ENCODE assay signal across 8 cellular contexts in the genomic region with DNA sequence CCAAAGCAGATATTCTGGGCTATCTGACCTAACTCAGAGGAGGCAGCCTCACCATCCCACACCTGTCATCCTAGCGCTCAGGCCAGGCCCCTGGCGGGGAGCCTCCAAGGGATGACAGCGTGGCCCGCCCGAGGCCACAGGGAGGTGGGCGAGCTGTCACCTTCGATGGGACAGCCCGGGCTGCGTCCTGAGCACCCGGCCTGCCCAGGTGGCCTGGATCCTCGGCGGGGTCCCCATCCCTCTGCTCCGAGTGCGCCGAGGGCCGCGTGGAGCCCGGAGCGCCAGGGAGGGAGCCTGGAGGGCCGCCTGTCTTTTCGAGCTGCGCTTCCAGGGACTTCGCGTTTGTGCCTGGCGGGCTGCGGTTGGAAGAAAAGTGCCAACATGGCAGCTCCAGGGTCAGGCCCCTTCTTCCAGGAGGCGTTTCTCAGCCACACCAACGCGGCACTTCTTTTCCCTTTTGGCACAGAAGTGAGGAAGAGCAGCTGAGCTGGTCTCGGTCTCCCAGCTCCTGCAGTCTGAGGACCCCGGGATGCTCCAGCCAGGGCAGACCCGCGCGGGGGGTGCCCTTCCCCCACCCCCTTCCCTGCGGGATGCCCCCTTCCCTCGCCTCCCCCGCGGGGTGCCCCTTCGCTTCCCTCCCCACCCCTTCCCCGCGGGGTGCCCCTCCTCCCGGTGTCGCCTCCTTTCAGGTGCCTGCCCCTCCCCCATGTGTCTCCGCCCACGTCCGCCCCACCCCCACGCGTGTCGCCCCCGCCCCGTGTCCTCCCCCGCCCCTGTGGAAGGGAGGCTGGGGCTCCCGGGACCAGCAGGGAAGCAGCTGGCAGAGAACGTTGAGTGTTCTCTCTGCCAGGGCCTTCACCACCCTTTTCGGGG. TPM values are rescaled to one million over a fixed set of nuclear protein-coding genes. Genes with fewer than 3 reads are reported as not detected.
A peak's percentile ranks its signal among the peaks of the same experiment; 100 is the strongest.
DNase-seq lines count a peak whose midpoint lies in the region; ATAC-seq, FAIRE-seq and TF ChIP-seq lines count a peak whose summit lies in the region.

No MANE protein-coding gene starts in this region.

- POLR2A ChIA-PET in activated CD4-positive, alpha-beta memory T cell treated with anti-CD3 and anti-CD28 coated beads, Interleukin-2, amount 10 ng/mL, durations not matched to agents 7 days and 5 days (lab: Charles Lee): interaction anchor here (0.6 to 2.5 kb wide), 10 partner anchors 9 to 352 kb away, joined by 3 to 24 read pairs (median 4); partner anchors contain the start of genes GJA3 and ZMYM5
- POLR2A ChIA-PET in endothelial cell of umbilical vein (lab: Charles Lee): interaction anchor here (0.7 to 1.1 kb wide), 3 partner anchors 9 to 346 kb away, joined by 4 to 5 read pairs (median 5); no protein-coding TSS in a partner anchor

- H3K4me1 ChIP-seq in endothelial cell of umbilical vein (ENCODE audit: control insufficient read depth, extremely low read depth, insufficient read depth, low read length) (peaks cover 2% of the 10 kb centered on the region), muscle layer of colon (ENCODE audit: insufficient read depth, low read length) (peaks cover 4% of the 10 kb centered on the region), tibial artery (peaks cover 0 to 15% (median 4%) of the 10 kb centered on the region in 4 donors)

- peak overlapping the region; percentile 68 for H3K27ac Mint-ChIP-seq in activated CD4-positive, alpha-beta memory T cell treated with anti-CD3 and anti-CD28 coated beads, Interleukin-2, amount 10 ng/mL, durations not matched to agents 7 days and 5 days

- FAIRE-seq in endothelial cell of umbilical vein (lab: Jason Lieb, UNC): peak; percentile 47

- intact Hi-C loops in endothelial cell of umbilical vein (cut with micrococcal nuclease) (loop anchor here (1.0 kb wide), 1 partner anchor 9 kb away; no protein-coding TSS in a partner anchor), tibial artery (cut with DNase I; ENCODE audit: low total_unique reads) (no loop called here)

- peak overlapping the region; percentile 97 for H3K4me2 ChIP-seq in endothelial cell of umbilical vein (ENCODE audit: insufficient read depth, low read length)

- peak overlapping the region; percentile 62 to 74 (median 71) for H3K4me3 ChIP-seq in endothelial cell of umbilical vein (replicated peaks in 1 of 3; ENCODE audit: insufficient read depth in 1 of 3, low read depth in 1 of 3, low read length in 3 of 3)
- H3K4me3 ChIP-seq in muscle layer of colon (ENCODE audit: low read depth in 1 of 2, low read length in 2 of 2): peak overlapping the region; percentile 65 to 70
- peak overlapping the region; percentile 63 to 70 for H3K4me3 ChIP-seq in tibial artery

- peak overlapping the region; percentile 26 for H3K27ac ChIP-seq in endothelial cell of umbilical vein (ENCODE audit: insufficient read depth, low read depth, low read length)
- peak overlapping the region; percentile 86 for H3K27ac ChIP-seq in muscle layer of colon (ENCODE audit: low read depth, low read length)
- H3K27ac ChIP-seq in tibial artery: peak overlapping the region; percentile 73 to 83

- H3K9me3 ChIP-seq in endothelial cell of umbilical vein (replicated peaks; ENCODE audit: control insufficient read depth, insufficient read depth, low read length) (no peaks in the 10 kb centered on the region), muscle layer of colon (ENCODE audit: low read length) (no peaks in the 10 kb centered on the region), tibial artery (no peaks in the 10 kb centered on the region)

- H2AFZ ChIP-seq in endothelial cell of umbilical vein (ENCODE audit: low read depth, low read length): peak overlapping the region; percentile 99

- H4K20me1 ChIP-seq in endothelial cell of umbilical vein (replicated peaks; ENCODE audit: control insufficient read depth, extremely low read depth, insufficient read depth, low read length): no peaks in the 10 kb centered on the region

- TF ChIP-seq CTCF in endothelial cell of umbilical vein (IDR thresholded peaks at IDR 0.05; ENCODE audit: extremely low read depth in 1 of 2, insufficient read depth in 1 of 2, low read depth in 1 of 2, low read length in 2 of 2): no peak
- TF ChIP-seq CTCF in tibial artery (IDR thresholded peaks at IDR 0.05): no peak

- no peaks in the 10 kb centered on the region for H3K9me1 ChIP-seq in endothelial cell of umbilical vein (replicated peaks; ENCODE audit: control insufficient read depth, extremely low read depth, insufficient read depth, low read length)

- H3K36me3 ChIP-seq in endothelial cell of umbilical vein (ENCODE audit: control insufficient read depth in 2 of 2, extremely low read depth in 1 of 2, insufficient read depth in 2 of 2, low read length in 2 of 2): no peaks in the 10 kb centered on the region
- H3K36me3 ChIP-seq in muscle layer of colon (ENCODE audit: insufficient read depth, low read length): no peaks in the 10 kb centered on the region
- no peaks in the 10 kb centered on the region for H3K36me3 ChIP-seq in tibial artery

- no peak for TF ChIP-seq POLR2A in endothelial cell of umbilical vein (IDR thresholded peaks at IDR 0.05; ENCODE audit: low read depth, low read length)

- no peaks in the 10 kb centered on the region for H3K9me3 Mint-ChIP-seq in activated CD4-positive, alpha-beta memory T cell treated with anti-CD3 and anti-CD28 coated beads, Interleukin-2, amount 10 ng/mL, durations not matched to agents 7 days and 5 days

- H3K27me3 ChIP-seq in endothelial cell of umbilical vein (ENCODE audit: control insufficient read depth in 2 of 2, insufficient read depth in 2 of 2, low read length in 2 of 2) (peaks cover 1 to 3% of the 10 kb centered on the region in 2 experiments), muscle layer of colon (ENCODE audit: control insufficient read depth in 1 of 2, insufficient read depth in 2 of 2, low read length in 2 of 2) (no peaks in the 10 kb centered on the region), tibial artery (no peaks in the 10 kb centered on the region)

- H3K4me3 Mint-ChIP-seq in activated CD4-positive, alpha-beta memory T cell treated with anti-CD3 and anti-CD28 coated beads, Interleukin-2, amount 10 ng/mL, durations not matched to agents 7 days and 5 days: peak overlapping the region; percentile 80

- peak; percentile 22 for ATAC-seq in HG03442 (IDR thresholded peaks at IDR 0.05; ENCODE audit: unreplicated experiment)

- peaks cover 6% of the 10 kb centered on the region for H3K27me3 Mint-ChIP-seq in activated CD4-positive, alpha-beta memory T cell treated with anti-CD3 and anti-CD28 coated beads, Interleukin-2, amount 10 ng/mL, durations not matched to agents 7 days and 5 days

- dilution Hi-C loops in endothelial cell of umbilical vein (cut with MboI; ENCODE audit: extremely low pct_ligation_motif_present, low sequenced_read_pairs): no loop called here

- BruUV-seq in endothelial cell of umbilical vein (replicated peaks; lab: Mats Ljungman, UMichigan): no TSS peak

- peaks cover 20% of the 10 kb centered on the region for H3K4me1 Mint-ChIP-seq in activated CD4-positive, alpha-beta memory T cell treated with anti-CD3 and anti-CD28 coated beads, Interleukin-2, amount 10 ng/mL, durations not matched to agents 7 days and 5 days

- H3K79me2 ChIP-seq in endothelial cell of umbilical vein (ENCODE audit: control insufficient read depth, insufficient read depth, low read length): no peaks in the 10 kb centered on the region

- CTCF ChIA-PET in activated CD4-positive, alpha-beta memory T cell treated with anti-CD3 and anti-CD28 coated beads, Interleukin-2, amount 10 ng/mL, durations not matched to agents 7 days and 5 days (lab: Charles Lee): interaction anchor here (0.7 to 3.2 kb wide), 9 partner anchors 9 to 158 kb away, joined by 3 to 26 read pairs (median 4); no protein-coding TSS in a partner anchor
- CTCF ChIA-PET in endothelial cell of umbilical vein (lab: Charles Lee): interaction anchor here (0.7 to 2.2 kb wide), 5 partner anchors 9 to 134 kb away, joined by 3 to 14 read pairs (median 3); no protein-coding TSS in a partner anchor

- no peaks in the 10 kb centered on the region for H3K36me3 Mint-ChIP-seq in activated CD4-positive, alpha-beta memory T cell treated with anti-CD3 and anti-CD28 coated beads, Interleukin-2, amount 10 ng/mL, durations not matched to agents 7 days and 5 days (ENCODE audit: low read depth)

- peak; percentile 36 for DNase-seq in NCI-H2196 (lab: John Stamatoyannopoulos, UW; ENCODE audit: unreplicated experiment)
- DNase-seq in NCI-H2196 treated with DMSO at 0.1 percent for 48 hours (lab: John Stamatoyannopoulos, UW; ENCODE audit: unreplicated experiment): no peak
- peak; percentile 44 for DNase-seq in activated CD4-positive, alpha-beta memory T cell treated with anti-CD3 and anti-CD28 coated beads, Interleukin-2, amount 10 ng/mL, durations not matched to agents 7 days and 5 days
- DNase-seq in endothelial cell of umbilical vein (ENCODE audit: low read depth, low spot score): peak; percentile 39
- peak in 1 of 2 donors; percentile 81 for DNase-seq in tibial artery
- no peak for DNase-seq in kidney glomerular epithelial cell (lab: John Stamatoyannopoulos, UW)

- H3K9ac ChIP-seq in endothelial cell of umbilical vein (replicated peaks; ENCODE audit: extremely low read depth, insufficient read depth, low read length) (peak overlapping the region; percentile 79), muscle layer of colon (ENCODE audit: low read length) (peak overlapping the region; percentile 61)

TF ChIP-seq in endothelial cell of umbilical vein, 7 proteins besides CTCF, POLR2A, EP300 and RAD21 (continues in another document):
- TF ChIP-seq FOS (IDR thresholded peaks at IDR 0.05; ENCODE audit: borderline replicate concordance, insufficient read depth, low read length): no peak
- no peak for TF ChIP-seq MAX (IDR thresholded peaks at IDR 0.05; ENCODE audit: insufficient read depth, insufficient read length)
- TF ChIP-seq POLR2AphosphoS5 (IDR thresholded peaks at IDR 0.05; ENCODE audit: insufficient read depth, low read depth, low read length): no peak
- no peak for TF ChIP-seq EZH2 (IDR thresholded peaks at IDR 0.05; ENCODE audit: borderline replicate concordance, low read depth, low read length, severe bottlenecking)
- TF ChIP-seq MYC (IDR thresholded peaks at IDR 0.05; ENCODE audit: low read depth, low read length): no peak

RNA-seq across cellular contexts. Expression of gene GJA3, which starts 42.3 kb away (rescaled TPM):
- under 1 TPM; 0.13 to 0.23 TPM for total RNA-seq in activated CD4-positive, alpha-beta memory T cell treated with anti-CD3 and anti-CD28 coated beads, Interleukin-2, amount 10 ng/mL, durations not matched to agents 7 days and 5 days
- total RNA-seq in endothelial cell of umbilical vein: not detected in 2 replicates
- polyA plus RNA-seq in endothelial cell of umbilical vein: not detected in 2 replicates
- polyA plus RNA-seq in endothelial cell of umbilical vein (2011; cell fraction: cytosol; rRNA removed): not detected in 2 replicates
- polyA plus RNA-seq in endothelial cell of umbilical vein (2011; cell fraction: nucleus; rRNA removed): not detected in 2 replicates
- not detected in 2 replicates for polyA plus RNA-seq in endothelial cell of umbilical vein (2012)
- not detected in 2 replicates for polyA minus RNA-seq in endothelial cell of umbilical vein
- polyA minus RNA-seq in endothelial cell of umbilical vein (2011; cell fraction: cytosol; rRNA and poly(A)+ RNA removed): not detected
- not detected in 2 replicates for polyA minus RNA-seq in endothelial cell of umbilical vein (2011; cell fraction: nucleus; rRNA and poly(A)+ RNA removed)

Comparison
In these comparisons a context has a peak if more than half of its experiments do, and no peak if none do; other contexts are left out.
1. DNase-seq: peak in NCI-H2196 (single experiment), activated CD4-positive, alpha-beta memory T cell treated with anti-CD3 and anti-CD28 coated beads, Interleukin-2, amount 10 ng/mL, durations not matched to agents 7 days and 5 days (single experiment) and endothelial cell of umbilical vein (single experiment); none in NCI-H2196 treated with DMSO at 0.1 percent for 48 hours (single experiment) and kidney glomerular epithelial cell (single experiment).
2. H3K27ac ChIP-seq: peak in every context shown above with its lines; median percentile 86 in muscle layer of colon; 78 in tibial artery; 26 in endothelial cell of umbilical vein.
3. Peak in every context shown above with its lines, with median percentiles within 50 percentile points of each other: H3K4me3 ChIP-seq.